Comparison of ENCODE assay signal across 8 cellular contexts in the genomic region with DNA sequence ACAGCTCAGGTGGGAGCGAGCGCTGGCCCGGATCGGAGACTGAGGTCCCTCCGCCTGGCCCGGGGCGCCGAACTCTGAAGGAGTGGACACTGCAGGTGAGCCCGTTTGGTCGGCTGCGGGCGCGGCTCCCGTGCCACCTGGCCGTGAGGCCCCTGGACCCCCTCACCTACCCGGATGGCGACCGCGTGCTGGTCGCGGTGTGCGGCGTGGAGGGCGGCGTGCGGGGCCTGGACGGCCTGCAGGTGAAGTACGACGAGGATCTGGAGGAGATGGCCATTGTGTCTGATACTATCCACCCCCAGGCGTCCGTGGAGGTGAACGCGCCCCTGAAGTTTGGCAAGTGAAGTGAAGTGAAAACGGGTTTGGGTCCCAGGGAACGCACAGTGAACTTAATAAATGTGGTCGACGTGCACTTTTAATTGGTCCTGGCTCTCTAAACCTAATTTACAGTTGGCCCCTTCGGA. TPM values are rescaled to one million over a fixed set of nuclear protein-coding genes. Genes with fewer than 3 reads are reported as not detected.
DNase-seq lines count a peak whose midpoint lies in the region; ATAC-seq and TF ChIP-seq lines count a peak whose summit lies in the region.
"Not testable (repeated sequence)": the region's sequence is repeated elsewhere in the genome, so short reads cannot be mapped to it uniquely, and the experiment has no call there.

No MANE protein-coding gene starts in this region.

- H3K36me3 Mint-ChIP-seq in CD14-positive monocyte; effector memory CD8-positive, alpha-beta T cell (ENCODE audit: insufficient read depth): not testable (repeated sequence)

- H3K36me3 ChIP-seq in HCT116 (ENCODE audit: control insufficient read depth in 1 of 2, insufficient read depth in 2 of 2, low read length in 2 of 2); PC-3 (ENCODE audit: low read depth, low read length); iPS-18a (ENCODE audit: control insufficient read depth, low read depth, low read length); neural cell (ENCODE audit: insufficient read depth, low read length); stomach smooth muscle (ENCODE audit: control insufficient read depth in 2 of 2, insufficient read depth in 2 of 2, low read length in 2 of 2): not testable (repeated sequence)

- H3K9me3 ChIP-seq in HCT116 (ENCODE audit: control insufficient read depth in 1 of 2, insufficient read depth in 1 of 2, low read depth in 1 of 2, low read length in 2 of 2); PC-3 (ENCODE audit: low read length); iPS-18a (ENCODE audit: control insufficient read depth, low read depth, low read length); neural cell (ENCODE audit: low read length); stomach smooth muscle (ENCODE audit: control insufficient read depth in 2 of 2, low read length in 2 of 2): not testable (repeated sequence)

- not testable (repeated sequence) for H3K79me2 ChIP-seq in HCT116 (ENCODE audit: insufficient read depth, low read length); neural cell (replicated peaks; ENCODE audit: insufficient read depth, low read length)
- H3K79me2 ChIP-seq in PC-3 (ENCODE audit: low read length) = peaks cover 19% of the 10 kb centered on the region

- not testable (repeated sequence) for TF ChIP-seq POLR2A in HCT116 (IDR thresholded peaks at IDR 0.05; ENCODE audit: borderline replicate concordance, extremely low read depth, insufficient read depth, insufficient read length)

- H3K4me2 ChIP-seq in HCT116 (ENCODE audit: low read length) = peak overlapping the region; percentile 73
- H3K4me2 ChIP-seq in PC-3 (ENCODE audit: low read length) = peak overlapping the region; percentile 88
- H3K4me2 ChIP-seq in neural cell (ENCODE audit: low read length) = peak overlapping the region; percentile 59

- not testable (repeated sequence) for H3K27me3 ChIP-seq in HCT116 (ENCODE audit: insufficient read depth, low read length); PC-3 (ENCODE audit: low read length); iPS-18a (ENCODE audit: control insufficient read depth, insufficient read depth, low read length); neural cell (ENCODE audit: insufficient read depth, low read depth, low read length); stomach smooth muscle (ENCODE audit: control insufficient read depth in 1 of 2, insufficient read depth in 2 of 2, low read length in 2 of 2)

- H2AFZ ChIP-seq in HCT116 (ENCODE audit: low read depth, low read length, poor library complexity, severe bottlenecking); neural cell (ENCODE audit: low read depth, low read length): not testable (repeated sequence)
- H2AFZ ChIP-seq in PC-3 (ENCODE audit: low read length) = peak overlapping the region; percentile 83

- H3K4me3 ChIP-seq in HCT116 (replicated peaks in 1 of 2; ENCODE audit: low read depth in 1 of 2, low read length in 2 of 2) = peak overlapping the region; percentile 63 to 67
- peak overlapping the region; percentile 78 for H3K4me3 ChIP-seq in PC-3 (ENCODE audit: low read length)
- H3K4me3 ChIP-seq in iPS-18a (ENCODE audit: low read length) = peak overlapping the region; percentile 80
- H3K4me3 ChIP-seq in neural cell (ENCODE audit: low read length) = peak overlapping the region; percentile 67
- H3K4me3 ChIP-seq in stomach smooth muscle (ENCODE audit: low read length in 2 of 2) = peak overlapping the region; percentile 76 to 78

- H3K27ac ChIP-seq in HCT116 (ENCODE audit: low read depth, low read length) (peak overlapping the region; percentile 67), neural cell (ENCODE audit: low read length) (peak overlapping the region; percentile 20), stomach smooth muscle (ENCODE audit: low read length) (peak overlapping the region; percentile 49)
- not testable (repeated sequence) for H3K27ac ChIP-seq in PC-3 (ENCODE audit: low read length); iPS-18a (ENCODE audit: low read length)

- not testable (repeated sequence) for H3K9me2 ChIP-seq in HCT116 (ENCODE audit: insufficient read depth); PC-3 (replicated peaks; ENCODE audit: low read length); neural cell (ENCODE audit: insufficient read depth, low read length)

- not testable (repeated sequence) for H4K20me1 ChIP-seq in HCT116 (ENCODE audit: insufficient read depth); PC-3 (ENCODE audit: low read length); neural cell (ENCODE audit: insufficient read depth)

- H3K4me1 ChIP-seq in HCT116 (ENCODE audit: control insufficient read depth in 1 of 2, insufficient read depth in 2 of 2, low read length in 2 of 2) = peaks cover 3 to 11% of the 10 kb centered on the region in 2 experiments; a peak in 2 of 4 replicates
- H3K4me1 ChIP-seq in PC-3 (ENCODE audit: insufficient read depth, low read length); iPS-18a (ENCODE audit: control insufficient read depth, low read depth, low read length); stomach smooth muscle (ENCODE audit: control insufficient read depth, insufficient read depth, low read length): not testable (repeated sequence)

- intact Hi-C loops in CD14-positive monocyte (cut with micrococcal nuclease); PC-3 (cut with micrococcal nuclease): not testable (repeated sequence)
- intact Hi-C loops in HCT116 (cut with micrococcal nuclease) = loop anchor here (5.0 kb wide), 1 partner anchor 323 kb away; a partner anchor contains a TSS

- RAD21 ChIA-PET in HCT116 (lab: Charles Lee; ENCODE audit: low non-redundant PET in 1 of 2, low total read pairs in 2 of 2, uncharacterized antibody in 2 of 2, unreplicated experiment in 2 of 2) = not testable (repeated sequence)

- peak overlapping the region in 5 of 7 donors; percentile 82 to 91 (median 90) for H3K27ac Mint-ChIP-seq in CD14-positive monocyte
- H3K27ac Mint-ChIP-seq in effector memory CD8-positive, alpha-beta T cell = not testable (repeated sequence)

- H3K4me3 Mint-ChIP-seq in CD14-positive monocyte = peak overlapping the region; percentile 94 to 97
- H3K4me3 Mint-ChIP-seq in effector memory CD8-positive, alpha-beta T cell = peak overlapping the region; percentile 63 to 68

- TF ChIP-seq CTCF in CD14-positive monocyte (IDR thresholded peaks at IDR 0.05); HCT116 (IDR thresholded peaks at IDR 0.05 in 2 of 3, conservative IDR thresholded peaks at IDR 0.05 in 1 of 3; ENCODE audit: borderline replicate concordance in 1 of 3, insufficient read depth in 1 of 3, low read depth in 2 of 3, low read length in 2 of 3); PC-3 (conservative IDR thresholded peaks at IDR 0.05; ENCODE audit: low read depth, low read length); neural cell (IDR thresholded peaks at IDR 0.05; ENCODE audit: poor library complexity, severe bottlenecking): not testable (repeated sequence)

- not testable (repeated sequence) for H3K27me3 Mint-ChIP-seq in CD14-positive monocyte (ENCODE audit: low read depth in 3 of 3); effector memory CD8-positive, alpha-beta T cell

- not testable (repeated sequence) for DNase-seq in CD14-positive monocyte (ENCODE audit: low spot score); HCT116 (ENCODE audit: low read depth, low spot score); PC-3; effector memory CD8-positive, alpha-beta T cell
- DNase-seq in activated gamma-delta T cell (lab: John Stamatoyannopoulos, UW) = peak; percentile 20

- POLR2A ChIA-PET in HCT116 (lab: Charles Lee) = not testable (repeated sequence)
- POLR2A ChIA-PET in PC-3 (lab: Charles Lee; ENCODE audit: unreplicated experiment) = interaction anchor here (0.7 kb wide), 1 partner anchor 21 kb away, joined by 4 read pairs; no protein-coding TSS in a partner anchor

- not testable (repeated sequence) for TF ChIP-seq EP300 in neural cell (conservative IDR thresholded peaks at IDR 0.05; ENCODE audit: poor library complexity, severe bottlenecking)

- H3K4me1 Mint-ChIP-seq in CD14-positive monocyte = peaks cover 14% of the 10 kb centered on the region
- not testable (repeated sequence) for H3K4me1 Mint-ChIP-seq in effector memory CD8-positive, alpha-beta T cell (ENCODE audit: low read depth in 2 of 2)

- ATAC-seq in HCT116 (peak; percentile 12), PC-3 (peak; percentile 20)
- not testable (repeated sequence) for ATAC-seq in effector memory CD8-positive, alpha-beta T cell (replicated peaks)

- H3K9ac ChIP-seq in HCT116 (ENCODE audit: low read length) = peak overlapping the region; percentile 69
- H3K9ac ChIP-seq in PC-3 (ENCODE audit: low read length) = peak overlapping the region; percentile 76
- peak overlapping the region; percentile 58 for H3K9ac ChIP-seq in iPS-18a (ENCODE audit: low read length)
- peak overlapping the region; percentile 53 for H3K9ac ChIP-seq in neural cell (ENCODE audit: low read length)
- peak overlapping the region; percentile 55 to 61 for H3K9ac ChIP-seq in stomach smooth muscle (ENCODE audit: low read length in 2 of 2)

- BruUV-seq in HCT116 (replicated peaks; lab: Mats Ljungman, UMichigan) (TSS peak; percentile 64), PC-3 (replicated peaks; lab: Mats Ljungman, UMichigan) (TSS peak; percentile 57)

- H3F3A ChIP-seq in PC-3 (ENCODE audit: low read length, unreplicated experiment); neural cell (ENCODE audit: insufficient read depth, low read length, poor library complexity, severe bottlenecking): not testable (repeated sequence)

- TF ChIP-seq RAD21 in HCT116 (IDR thresholded peaks at IDR 0.05; ENCODE audit: low read depth); neural cell (conservative IDR thresholded peaks at IDR 0.05): not testable (repeated sequence)

- H3K9me3 Mint-ChIP-seq in CD14-positive monocyte; effector memory CD8-positive, alpha-beta T cell: not testable (repeated sequence)

- CTCF ChIA-PET in HCT116 (lab: Charles Lee) (interaction anchor here (1.2 kb wide), 2 partner anchors 313 to 326 kb away, joined by 7 to 20 read pairs; a partner anchor contains a TSS), PC-3 (lab: Charles Lee) (interaction anchor here (1.0 to 1.3 kb wide), 2 partner anchors 313 to 326 kb away, joined by 3 to 18 read pairs; a partner anchor contains a TSS)

RNA-seq across cellular contexts. Expression of a gene that starts 0.6 kb away (rescaled TPM):
- polyA plus RNA-seq in CD14-positive monocyte = 1 to 10 TPM; 4.8 to 6.8 TPM
- total RNA-seq in HCT116 (2021; ENCODE audit: unreplicated experiment) = 8.0 TPM
- polyA plus RNA-seq in HCT116 (2012) = 2.2 and 3.1 TPM in 2 replicates
- total RNA-seq in PC-3 (2014; rRNA removed) = 10.0 and 12.8 TPM in 2 replicates
- polyA plus RNA-seq in neural cell = 14.6 and 26.3 TPM in 2 replicates
- 22.4 and 29.9 TPM in 2 replicates for polyA minus RNA-seq in neural cell
